In genomic region chrX:12974797-12975669, GRCh38 we compare ENCODE assay signal across 8 cellular contexts. TPM values are rescaled to one million over a fixed set of nuclear protein-coding genes. Genes with fewer than 3 reads are reported as not detected.
A peak's percentile ranks its signal among the peaks of the same experiment; 100 is the strongest.
DNase-seq lines count a peak whose midpoint lies in the region; ATAC-seq lines count a peak whose summit lies in the region.

TMSB4X (plus strand) TSS chrX:12975110.

- peak within 1 kb of the TSS; percentile 98 for H3K27ac ChIP-seq in cingulate gyrus (ENCODE audit: low read depth, low read length)
- peak within 1 kb of the TSS; percentile 94 for H3K27ac ChIP-seq in layer of hippocampus (ENCODE audit: low read depth, low read length)

- no peaks in the 10 kb centered on the region for H3K27me3 ChIP-seq in layer of hippocampus (ENCODE audit: control insufficient read depth, insufficient read depth, low read length)

- H3K9me3 Mint-ChIP-seq in activated CD4-positive, alpha-beta T cell treated with anti-CD3 and anti-CD28 coated beads, Interleukin-2, amount 10 ng/mL, durations not matched to agents 24 days and 14 days = no peaks in the 10 kb centered on the region

- H3K27me3 Mint-ChIP-seq in activated CD4-positive, alpha-beta T cell treated with anti-CD3 and anti-CD28 coated beads, Interleukin-2, amount 10 ng/mL, durations not matched to agents 24 days and 14 days = no peaks in the 10 kb centered on the region

- peak within 1 kb of the TSS; percentile 97 for H3K4me3 Mint-ChIP-seq in activated CD4-positive, alpha-beta T cell treated with anti-CD3 and anti-CD28 coated beads, Interleukin-2, amount 10 ng/mL, durations not matched to agents 24 days and 14 days

- peak within 1 kb of the TSS; percentile 98 for H3K27ac Mint-ChIP-seq in activated CD4-positive, alpha-beta T cell treated with anti-CD3 and anti-CD28 coated beads, Interleukin-2, amount 10 ng/mL, durations not matched to agents 24 days and 14 days

- peak; percentile 42 for ATAC-seq in GM18909 (IDR thresholded peaks at IDR 0.05; ENCODE audit: poor library complexity, unreplicated experiment)
- ATAC-seq in HG03342 (IDR thresholded peaks at IDR 0.05; ENCODE audit: unreplicated experiment) = peak; percentile 37

- peaks cover 29% of the 10 kb centered on the region for H3K36me3 Mint-ChIP-seq in activated CD4-positive, alpha-beta T cell treated with anti-CD3 and anti-CD28 coated beads, Interleukin-2, amount 10 ng/mL, durations not matched to agents 24 days and 14 days (ENCODE audit: low read depth)

- DNase-seq in 8988T = peak; percentile 57
- peak; percentile 94 for DNase-seq in NCI-H69 (lab: John Stamatoyannopoulos, UW)
- DNase-seq in activated CD4-positive, alpha-beta T cell treated with anti-CD3 and anti-CD28 coated beads, Interleukin-2, amount 10 ng/mL, durations not matched to agents 24 days and 14 days = peak; percentile 96
- peak; percentile 72 for DNase-seq in stimulated activated CD4-positive, alpha-beta T cell treated with anti-CD3 and anti-CD28 coated beads, Interleukin-1b, Interleukin-23, amount 100 ng/mL, for 4 hours (ENCODE audit: low read depth in 2 of 2)

- intact Hi-C loops in activated CD4-positive, alpha-beta T cell treated with anti-CD3 and anti-CD28 coated beads, Interleukin-2, amount 10 ng/mL, durations not matched to agents 24 days and 14 days (cut with micrococcal nuclease) = loop anchor here (1.0 to 10.0 kb wide), 3 partner anchors 24 to 1050 kb away; partner anchors contain the start of gene GEMIN8

- peaks cover 32% of the 10 kb centered on the region for H3K4me1 Mint-ChIP-seq in activated CD4-positive, alpha-beta T cell treated with anti-CD3 and anti-CD28 coated beads, Interleukin-2, amount 10 ng/mL, durations not matched to agents 24 days and 14 days

RNA-seq across cellular contexts. Expression of gene TMSB4X, which starts in this region (rescaled TPM):
- 5,263 and 5,311 TPM in 2 replicates for total RNA-seq in activated CD4-positive, alpha-beta T cell treated with anti-CD3 and anti-CD28 coated beads, Interleukin-2, amount 10 ng/mL, durations not matched to agents 24 days and 14 days

Comparison
In these comparisons a context has a peak if more than half of its experiments do, and no peak if none do; other contexts are left out.
1. Peak in every context shown above with its lines: DNase-seq, ATAC-seq and H3K27ac ChIP-seq.